Comparison of ENCODE assay signal across 1 cellular context in genomic region chr3:143084856-143085731, GRCh38.
A peak's percentile ranks its signal among the peaks of the same experiment; 100 is the strongest.
TF ChIP-seq lines count a peak whose summit lies in the region.

No MANE protein-coding gene starts in this region.

TF ChIP-seq in K562, 482 proteins besides CTCF, POLR2A, EP300 and RAD21 (continued from another document and continues in another):
- TF ChIP-seq, protein P1, sequence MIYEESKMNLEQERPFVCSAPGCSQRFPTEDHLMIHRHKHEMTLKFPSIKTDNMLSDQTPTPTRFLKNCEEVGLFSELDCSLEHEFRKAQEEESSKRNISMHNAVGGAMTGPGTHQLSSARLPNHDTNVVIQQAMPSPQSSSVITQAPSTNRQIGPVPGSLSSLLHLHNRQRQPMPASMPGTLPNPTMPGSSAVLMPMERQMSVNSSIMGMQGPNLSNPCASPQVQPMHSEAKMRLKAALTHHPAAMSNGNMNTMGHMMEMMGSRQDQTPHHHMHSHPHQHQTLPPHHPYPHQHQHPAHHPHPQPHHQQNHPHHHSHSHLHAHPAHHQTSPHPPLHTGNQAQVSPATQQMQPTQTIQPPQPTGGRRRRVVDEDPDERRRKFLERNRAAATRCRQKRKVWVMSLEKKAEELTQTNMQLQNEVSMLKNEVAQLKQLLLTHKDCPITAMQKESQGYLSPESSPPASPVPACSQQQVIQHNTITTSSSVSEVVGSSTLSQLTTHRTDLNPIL (CRISPR knock-in tag; IDR thresholded peaks at IDR 0.05): no peak
- TF ChIP-seq ZNF431 (CRISPR knock-in tag; IDR thresholded peaks at IDR 0.05) (0 out of 2 replicates have a peak, but pooled peaks have one; percentile 35), TAF1 (IDR thresholded peaks at IDR 0.05; ENCODE audit: control insufficient read depth, extremely low read depth, insufficient read depth, low read length, severe bottlenecking) (peak; percentile 81), NRF1 (conservative IDR thresholded peaks at IDR 0.05 in 1 of 2, IDR thresholded peaks at IDR 0.05 in 1 of 2) (peak in 1 of 2 experiments; percentile 6; a peak in 2 of 4 replicates), PCBP1 (IDR thresholded peaks at IDR 0.05; ENCODE audit: low read depth, low read length, poor library complexity, severe bottlenecking) (no peak), FOSL1 (tag; conservative IDR thresholded peaks at IDR 0.05) (peak; percentile 93), CBX5 (IDR thresholded peaks at IDR 0.05; ENCODE audit: borderline replicate concordance, low read depth) (peak; percentile 82; the same call in 1 of the 2 replicates), ATF2 (CRISPR knock-in tag; IDR thresholded peaks at IDR 0.05) (no peak), KAT8 (IDR thresholded peaks at IDR 0.05; ENCODE audit: low read depth) (no peak), NEUROD1 (IDR thresholded peaks at IDR 0.05; ENCODE audit: borderline replicate concordance, low read depth, low read length, partially characterized antibody) (peak; percentile 93), HDAC1 (IDR thresholded peaks at IDR 0.05) (peak; percentile 12 to 81; a peak in 2 of 4 replicates), HNRNPK (IDR thresholded peaks at IDR 0.05; ENCODE audit: low read depth, low read length, poor library complexity, severe bottlenecking) (no peak), ATF1 (CRISPR knock-in tag; IDR thresholded peaks at IDR 0.05) (no peak), ATF1 (tag; IDR thresholded peaks at IDR 0.05) (peak; percentile 75), IFI16 (CRISPR knock-in tag; IDR thresholded peaks at IDR 0.05) (no peak), ZBTB9 (CRISPR knock-in tag; IDR thresholded peaks at IDR 0.05) (peak; percentile 82; the same call in 1 of the 2 replicates), HDAC3 (IDR thresholded peaks at IDR 0.05; ENCODE audit: borderline replicate concordance, partially characterized antibody) (peak; percentile 98), KAT2B (IDR thresholded peaks at IDR 0.05; ENCODE audit: low read depth, low read length) (no peak), CHD2 (IDR thresholded peaks at IDR 0.05; ENCODE audit: low read depth, low read length) (peak; percentile 47), HMBOX1 (IDR thresholded peaks at IDR 0.05) (peak; percentile 96), ZNF445 (CRISPR knock-in tag; IDR thresholded peaks at IDR 0.05; ENCODE audit: low read depth) (no peak), HDAC8 (tag; IDR thresholded peaks at IDR 0.05) (peak; percentile 35; the same call in 1 of the 2 replicates), ZNF583 (CRISPR knock-in tag; IDR thresholded peaks at IDR 0.05) (no peak; the same call in none of the 2 replicates), BCOR (IDR thresholded peaks at IDR 0.05) (peak; percentile 88), ASH1L (IDR thresholded peaks at IDR 0.05; ENCODE audit: borderline replicate concordance, low read depth, partially characterized antibody) (no peak), SP2 (IDR thresholded peaks at IDR 0.05; ENCODE audit: extremely low read depth, low read depth, low read length, poor library complexity, severe bottlenecking) (no peak), FOXA1 (IDR thresholded peaks at IDR 0.05; ENCODE audit: borderline replicate concordance) (no peak), CXXC5 (CRISPR knock-in tag; IDR thresholded peaks at IDR 0.05) (peak; percentile 82), NR2C1 (IDR thresholded peaks at IDR 0.05) (peak; percentile 24; the same call in 1 of the 2 replicates), NR2C1 (tag; IDR thresholded peaks at IDR 0.05) (peak; percentile 68), USF1 (CRISPR knock-in tag; IDR thresholded peaks at IDR 0.05) (peak; percentile 23; the same call in 1 of the 2 replicates), SMARCC2 (IDR thresholded peaks at IDR 0.05; ENCODE audit: low read depth) (peak; percentile 92), ZNF707 (CRISPR knock-in tag; conservative IDR thresholded peaks at IDR 0.05) (0 out of 2 replicates have a peak, but pooled peaks have one; percentile 8), FOXK2 (conservative IDR thresholded peaks at IDR 0.05 in 1 of 2, IDR thresholded peaks at IDR 0.05 in 1 of 2; ENCODE audit: low read depth in 2 of 2) (peak; percentile 59 to 79), TCF3 (CRISPR knock-in tag; IDR thresholded peaks at IDR 0.05) (peak; percentile 100), L3MBTL2 (IDR thresholded peaks at IDR 0.05) (peak; percentile 76), CREB1 (IDR thresholded peaks at IDR 0.05) (peak; percentile 88), CREB1 (CRISPR knock-in tag; IDR thresholded peaks at IDR 0.05) (peak; percentile 35; the same call in 1 of the 2 replicates), GABPA (tag; conservative IDR thresholded peaks at IDR 0.05; ENCODE audit: low read depth) (no peak; the same call in 1 of the 2 replicates), NFYB (IDR thresholded peaks at IDR 0.05; ENCODE audit: extremely low read depth, insufficient read length) (no peak), JUNB (CRISPR knock-in tag; conservative IDR thresholded peaks at IDR 0.05) (no peak), ELF2 (CRISPR knock-in tag; IDR thresholded peaks at IDR 0.05) (no peak), BCLAF1 (IDR thresholded peaks at IDR 0.05; ENCODE audit: borderline replicate concordance in 1 of 2, control insufficient read depth in 1 of 2, low read depth in 2 of 2, low read length in 1 of 2) (peak in 1 of 2 experiments; percentile 89; a peak in 1 of 4 replicates), ETV1 (tag; conservative IDR thresholded peaks at IDR 0.05; ENCODE audit: low read depth) (peak; percentile 61)
- TF ChIP-seq, protein P2, sequence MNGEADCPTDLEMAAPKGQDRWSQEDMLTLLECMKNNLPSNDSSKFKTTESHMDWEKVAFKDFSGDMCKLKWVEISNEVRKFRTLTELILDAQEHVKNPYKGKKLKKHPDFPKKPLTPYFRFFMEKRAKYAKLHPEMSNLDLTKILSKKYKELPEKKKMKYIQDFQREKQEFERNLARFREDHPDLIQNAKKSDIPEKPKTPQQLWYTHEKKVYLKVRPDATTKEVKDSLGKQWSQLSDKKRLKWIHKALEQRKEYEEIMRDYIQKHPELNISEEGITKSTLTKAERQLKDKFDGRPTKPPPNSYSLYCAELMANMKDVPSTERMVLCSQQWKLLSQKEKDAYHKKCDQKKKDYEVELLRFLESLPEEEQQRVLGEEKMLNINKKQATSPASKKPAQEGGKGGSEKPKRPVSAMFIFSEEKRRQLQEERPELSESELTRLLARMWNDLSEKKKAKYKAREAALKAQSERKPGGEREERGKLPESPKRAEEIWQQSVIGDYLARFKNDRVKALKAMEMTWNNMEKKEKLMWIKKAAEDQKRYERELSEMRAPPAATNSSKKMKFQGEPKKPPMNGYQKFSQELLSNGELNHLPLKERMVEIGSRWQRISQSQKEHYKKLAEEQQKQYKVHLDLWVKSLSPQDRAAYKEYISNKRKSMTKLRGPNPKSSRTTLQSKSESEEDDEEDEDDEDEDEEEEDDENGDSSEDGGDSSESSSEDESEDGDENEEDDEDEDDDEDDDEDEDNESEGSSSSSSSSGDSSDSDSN (IDR thresholded peaks at IDR 0.05; ENCODE audit: borderline replicate concordance in 1 of 2, low read depth in 2 of 2, low read length in 2 of 2): 0 out of 4 replicates have a peak, but pooled peaks of 1 of the 2 experiments have one; percentile 44
- TF ChIP-seq, protein P3, sequence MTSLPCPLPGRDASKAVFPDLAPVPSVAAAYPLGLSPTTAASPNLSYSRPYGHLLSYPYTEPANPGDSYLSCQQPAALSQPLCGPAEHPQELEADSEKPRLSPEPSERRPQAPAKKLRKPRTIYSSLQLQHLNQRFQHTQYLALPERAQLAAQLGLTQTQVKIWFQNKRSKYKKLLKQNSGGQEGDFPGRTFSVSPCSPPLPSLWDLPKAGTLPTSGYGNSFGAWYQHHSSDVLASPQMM (CRISPR knock-in tag; IDR thresholded peaks at IDR 0.05): no peak
- TF ChIP-seq, protein P4, sequence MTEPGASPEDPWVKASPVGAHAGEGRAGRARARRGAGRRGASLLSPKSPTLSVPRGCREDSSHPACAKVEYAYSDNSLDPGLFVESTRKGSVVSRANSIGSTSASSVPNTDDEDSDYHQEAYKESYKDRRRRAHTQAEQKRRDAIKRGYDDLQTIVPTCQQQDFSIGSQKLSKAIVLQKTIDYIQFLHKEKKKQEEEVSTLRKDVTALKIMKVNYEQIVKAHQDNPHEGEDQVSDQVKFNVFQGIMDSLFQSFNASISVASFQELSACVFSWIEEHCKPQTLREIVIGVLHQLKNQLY (CRISPR knock-in tag; conservative IDR thresholded peaks at IDR 0.05): no peak
- TF ChIP-seq, protein P5, sequence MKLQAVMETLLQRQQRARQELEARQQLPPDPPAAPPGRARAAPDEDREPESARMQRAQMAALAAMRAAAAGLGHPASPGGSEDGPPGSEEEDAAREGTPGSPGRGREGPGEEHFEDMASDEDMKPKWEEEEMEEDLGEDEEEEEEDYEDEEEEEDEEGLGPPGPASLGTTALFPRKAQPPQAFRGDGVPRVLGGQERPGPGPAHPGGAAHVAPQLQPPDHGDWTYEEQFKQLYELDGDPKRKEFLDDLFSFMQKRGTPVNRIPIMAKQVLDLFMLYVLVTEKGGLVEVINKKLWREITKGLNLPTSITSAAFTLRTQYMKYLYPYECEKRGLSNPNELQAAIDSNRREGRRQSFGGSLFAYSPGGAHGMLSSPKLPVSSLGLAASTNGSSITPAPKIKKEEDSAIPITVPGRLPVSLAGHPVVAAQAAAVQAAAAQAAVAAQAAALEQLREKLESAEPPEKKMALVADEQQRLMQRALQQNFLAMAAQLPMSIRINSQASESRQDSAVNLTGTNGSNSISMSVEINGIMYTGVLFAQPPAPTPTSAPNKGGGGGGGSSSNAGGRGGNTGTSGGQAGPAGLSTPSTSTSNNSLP (IDR thresholded peaks at IDR 0.05; ENCODE audit: borderline replicate concordance, low read depth, low read length): peak; percentile 64; the same call in 1 of the 2 replicates
- TF ChIP-seq, protein P6, sequence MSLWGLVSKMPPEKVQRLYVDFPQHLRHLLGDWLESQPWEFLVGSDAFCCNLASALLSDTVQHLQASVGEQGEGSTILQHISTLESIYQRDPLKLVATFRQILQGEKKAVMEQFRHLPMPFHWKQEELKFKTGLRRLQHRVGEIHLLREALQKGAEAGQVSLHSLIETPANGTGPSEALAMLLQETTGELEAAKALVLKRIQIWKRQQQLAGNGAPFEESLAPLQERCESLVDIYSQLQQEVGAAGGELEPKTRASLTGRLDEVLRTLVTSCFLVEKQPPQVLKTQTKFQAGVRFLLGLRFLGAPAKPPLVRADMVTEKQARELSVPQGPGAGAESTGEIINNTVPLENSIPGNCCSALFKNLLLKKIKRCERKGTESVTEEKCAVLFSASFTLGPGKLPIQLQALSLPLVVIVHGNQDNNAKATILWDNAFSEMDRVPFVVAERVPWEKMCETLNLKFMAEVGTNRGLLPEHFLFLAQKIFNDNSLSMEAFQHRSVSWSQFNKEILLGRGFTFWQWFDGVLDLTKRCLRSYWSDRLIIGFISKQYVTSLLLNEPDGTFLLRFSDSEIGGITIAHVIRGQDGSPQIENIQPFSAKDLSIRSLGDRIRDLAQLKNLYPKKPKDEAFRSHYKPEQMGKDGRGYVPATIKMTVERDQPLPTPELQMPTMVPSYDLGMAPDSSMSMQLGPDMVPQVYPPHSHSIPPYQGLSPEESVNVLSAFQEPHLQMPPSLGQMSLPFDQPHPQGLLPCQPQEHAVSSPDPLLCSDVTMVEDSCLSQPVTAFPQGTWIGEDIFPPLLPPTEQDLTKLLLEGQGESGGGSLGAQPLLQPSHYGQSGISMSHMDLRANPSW (CRISPR knock-in tag; IDR thresholded peaks at IDR 0.05): peak; percentile 67; the same call in 1 of the 2 replicates
